ENCODE assay signal across 10 cellular contexts in the genomic region with DNA sequence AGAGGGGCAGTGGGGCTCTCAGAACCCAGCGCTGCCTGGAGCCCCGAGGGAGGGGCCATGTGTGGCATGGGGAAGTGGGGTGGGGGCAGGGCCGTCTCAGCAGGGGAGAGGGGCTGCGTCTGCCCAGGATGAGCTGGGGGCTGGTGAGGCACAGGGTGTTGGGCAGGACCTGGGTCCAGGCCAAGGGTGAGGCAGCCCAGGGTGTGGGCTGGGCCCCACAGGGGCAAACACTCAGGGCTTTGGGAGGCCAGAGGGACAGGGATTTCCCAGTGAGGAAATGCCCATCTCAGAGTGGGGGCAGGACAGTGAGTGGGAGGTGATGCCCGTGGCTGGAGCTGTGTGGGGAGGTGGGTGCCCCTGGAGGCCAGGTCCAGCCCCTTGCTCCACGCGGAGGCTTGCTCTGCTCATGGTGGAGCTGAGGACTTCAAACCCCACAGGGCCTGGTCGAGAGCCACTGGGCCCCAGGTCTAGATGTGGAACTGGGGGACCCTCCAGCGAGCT. TPM values are rescaled to one million over a fixed set of nuclear protein-coding genes. Genes with fewer than 3 reads are reported as not detected.
A peak's percentile ranks its signal among the peaks of the same experiment; 100 is the strongest.
DNase-seq lines count a peak whose midpoint lies in the region; ATAC-seq and TF ChIP-seq lines count a peak whose summit lies in the region.
"Had no signal": no experiment of that assay in that cellular context is flagged by ENCODE, and none has a peak within 500 bp of the region (broad histone marks: within the 10 kb centered on the region; RNA-seq: fewer than 3 reads in every experiment).

No MANE protein-coding gene starts in this region.

- no peak for TF ChIP-seq POLR2A in sigmoid colon (IDR thresholded peaks at IDR 0.05)

- intact Hi-C loops in left cardiac atrium (cut with DNase I), result no loop called here
- intact Hi-C loops in sigmoid colon (cut with DNase I), result loop anchor here (2.0 kb wide), 1 partner anchor 55 kb away; no protein-coding TSS in a partner anchor

- TF ChIP-seq EP300 in sigmoid colon (IDR thresholded peaks at IDR 0.05), result no peak

- H3K4me3 ChIP-seq in adipocyte (ENCODE audit: low read length), result no peak overlapping the region
- H3K4me3 ChIP-seq in sigmoid colon, result no peak overlapping the region

- H3K27ac Mint-ChIP-seq in activated T-helper 17 cell treated with anti-CD3 and anti-CD28 coated beads, Interleukin-2, amount 50 U/mL, for 72 hours, result no peak overlapping the region

- H3K27me3 Mint-ChIP-seq in activated T-helper 17 cell treated with anti-CD3 and anti-CD28 coated beads, Interleukin-2, amount 50 U/mL, for 72 hours, result peaks cover 10% of the 10 kb centered on the region

- ATAC-seq in left cardiac atrium, result peak; percentile 6 to 25
- no peak for ATAC-seq in activated T-helper 17 cell treated with anti-CD3 and anti-CD28 coated beads, Interleukin-2, amount 50 U/mL, for 72 hours (replicated peaks)

- no peaks in the 10 kb centered on the region for H3K27me3 ChIP-seq in adipocyte (replicated peaks; ENCODE audit: control insufficient read depth, insufficient read depth, low read length)
- H3K27me3 ChIP-seq in sigmoid colon, result no peaks in the 10 kb centered on the region

- H3K36me3 Mint-ChIP-seq in activated T-helper 17 cell treated with anti-CD3 and anti-CD28 coated beads, Interleukin-2, amount 50 U/mL, for 72 hours (ENCODE audit: low read depth), result no peaks in the 10 kb centered on the region

- H3K9me3 ChIP-seq in adipocyte (ENCODE audit: control insufficient read depth, low read length) (no peaks in the 10 kb centered on the region), sigmoid colon (no peaks in the 10 kb centered on the region)

- no peak for TF ChIP-seq CTCF in sigmoid colon (IDR thresholded peaks at IDR 0.05)

- no peaks in the 10 kb centered on the region for H3K9me3 Mint-ChIP-seq in activated T-helper 17 cell treated with anti-CD3 and anti-CD28 coated beads, Interleukin-2, amount 50 U/mL, for 72 hours
- H3K9me3 Mint-ChIP-seq: neural crest cell had no signal

- 25 to 38% methylated on average over 9 of the region's 9 CpGs for WGBS in sigmoid colon, 2 donors

- H3K4me3 Mint-ChIP-seq in activated T-helper 17 cell treated with anti-CD3 and anti-CD28 coated beads, Interleukin-2, amount 50 U/mL, for 72 hours, result no peak overlapping the region

- H3K4me1 Mint-ChIP-seq in activated T-helper 17 cell treated with anti-CD3 and anti-CD28 coated beads, Interleukin-2, amount 50 U/mL, for 72 hours, result peaks cover 5% of the 10 kb centered on the region

- peaks cover 39% of the 10 kb centered on the region for H3K4me1 ChIP-seq in adipocyte (ENCODE audit: control insufficient read depth, insufficient read depth, low read length)
- peaks cover 3 to 97% (median 90%) of the 10 kb centered on the region in 4 donors for H3K4me1 ChIP-seq in sigmoid colon

- DNase-seq in CD1c-positive myeloid dendritic cell (ENCODE audit: extremely low spot score), result peak; percentile 48
- peak; percentile 66 for DNase-seq in adipocyte (ENCODE audit: low read depth)
- DNase-seq in left cardiac atrium, result no peak
- DNase-seq in sigmoid colon, result no peak
- no peak for DNase-seq in NCI-H1930 (lab: John Stamatoyannopoulos, UW)
- DNase-seq in activated naive CD4-positive, alpha-beta T cell treated with Interleukin-2 at 50 U/mL for 16 hours, result no peak
- no peak for DNase-seq in NK-92 (lab: John Stamatoyannopoulos, UW; ENCODE audit: unreplicated experiment)
- DNase-seq: activated T-cell treated with anti-CD3 and anti-CD28 coated beads, Interleukin-2, amount 50 U/mL, for 1 hour had no signal

- H3K27ac ChIP-seq in sigmoid colon, result peak overlapping the region; percentile 89 to 96 (median 90)

- H3K9ac ChIP-seq in adipocyte (ENCODE audit: low read length), result peak overlapping the region; percentile 74

- H3K36me3 ChIP-seq in adipocyte (ENCODE audit: control insufficient read depth, insufficient read depth, low read length, severe bottlenecking), result peaks cover 5% of the 10 kb centered on the region
- no peaks in the 10 kb centered on the region for H3K36me3 ChIP-seq in sigmoid colon

RNA-seq across cellular contexts. Expression of gene PLXNB2, which starts 5.4 kb away (rescaled TPM):
- 10 to 100 TPM; 76.2 to 91.5 TPM for total RNA-seq in left cardiac atrium
- total RNA-seq in sigmoid colon, result 100 to 1,000 TPM in 1 of 4 donors, 10 to 100 TPM in 3; 60.4 to 150 (median 68.7) TPM
- polyA plus RNA-seq in sigmoid colon, result 100 to 1,000 TPM in 1 of 3 donors, 10 to 100 TPM in 2; 18.6 to 142 (median 35.8) TPM
- 10 to 100 TPM; 29.1 to 30.4 TPM for total RNA-seq in activated T-helper 17 cell treated with anti-CD3 and anti-CD28 coated beads, Interleukin-2, amount 50 U/mL, for 72 hours

RNA-seq across cellular contexts. Expression of gene DENND6B, which starts 24.7 kb away (rescaled TPM):
- 1 to 10 TPM; 2.4 TPM for total RNA-seq in left cardiac atrium
- 1 to 10 TPM; 2.1 to 7.2 (median 2.8) TPM for total RNA-seq in sigmoid colon
- 1 to 10 TPM in 2 of 3 donors, under 1 TPM in 1; 0.69 to 4.4 (median 1.2) TPM for polyA plus RNA-seq in sigmoid colon
- total RNA-seq in activated T-helper 17 cell treated with anti-CD3 and anti-CD28 coated beads, Interleukin-2, amount 50 U/mL, for 72 hours, result 1 to 10 TPM; 3.2 to 6.5 TPM

RNA-seq across cellular contexts. Expression of gene MAPK11, which starts 31.9 kb away (rescaled TPM):
- 10 to 100 TPM; 13.3 to 15.4 TPM for total RNA-seq in left cardiac atrium
- total RNA-seq in sigmoid colon, result 1 to 10 TPM in 3 of 4 donors, under 1 TPM in 1; 0.82 to 6.6 (median 4.5) TPM
- 1 to 10 TPM in 2 of 3 donors, under 1 TPM in 1; 0.23 to 7.3 (median 1.2) TPM for polyA plus RNA-seq in sigmoid colon
- total RNA-seq in activated T-helper 17 cell treated with anti-CD3 and anti-CD28 coated beads, Interleukin-2, amount 50 U/mL, for 72 hours, result 10 to 100 TPM; 20.9 to 21.7 TPM

RNA-seq across cellular contexts. Expression of gene MAPK12, which starts 40.6 kb away (rescaled TPM):
- 10 to 100 TPM; 13.2 to 14.7 TPM for total RNA-seq in left cardiac atrium
- total RNA-seq in sigmoid colon, result 1 to 10 TPM; 2.5 to 10.0 (median 6.7) TPM
- 1 to 10 TPM in 2 of 3 donors, under 1 TPM in 1; 0.60 to 6.0 (median 2.1) TPM for polyA plus RNA-seq in sigmoid colon
- 10 to 100 TPM in 1 of 2 donors, 1 to 10 TPM in 1; 5.0 to 14.8 TPM for total RNA-seq in activated T-helper 17 cell treated with anti-CD3 and anti-CD28 coated beads, Interleukin-2, amount 50 U/mL, for 72 hours

RNA-seq across cellular contexts. Expression of gene PPP6R2, which starts 41.0 kb away (rescaled TPM):
- total RNA-seq in left cardiac atrium (10 to 100 TPM; 40.6 to 46.2 TPM), sigmoid colon (10 to 100 TPM; 29.0 to 64.5 (median 43.9) TPM)
- polyA plus RNA-seq in sigmoid colon, result 10 to 100 TPM; 15.0 to 57.5 (median 22.4) TPM
- total RNA-seq in activated T-helper 17 cell treated with anti-CD3 and anti-CD28 coated beads, Interleukin-2, amount 50 U/mL, for 72 hours, result 10 to 100 TPM; 45.6 to 46.6 TPM

Comparison
In these comparisons a context has a peak if more than half of its experiments do, and no peak if none do; other contexts are left out.
1. DNase-seq: peak in CD1c-positive myeloid dendritic cell (single experiment) and adipocyte (single experiment); none in left cardiac atrium (single experiment), sigmoid colon (single experiment), NCI-H1930 (0 of 2), activated naive CD4-positive, alpha-beta T cell treated with Interleukin-2 at 50 U/mL for 16 hours (single experiment) and NK-92 (single experiment).